In genomic region chr11:67356551-67356866, GRCh38 we compare ENCODE assay signal across 9 cellular contexts. TPM values are rescaled to one million over a fixed set of nuclear protein-coding genes. Genes with fewer than 3 reads are reported as not detected.
A peak's percentile ranks its signal among the peaks of the same experiment; 100 is the strongest.
DNase-seq lines count a peak whose midpoint lies in the region; ATAC-seq, FAIRE-seq and TF ChIP-seq lines count a peak whose summit lies in the region.
"Had no signal": no experiment of that assay in that cellular context is flagged by ENCODE, and none has a peak within 500 bp of the region (broad histone marks: within the 10 kb centered on the region; RNA-seq: fewer than 3 reads in every experiment).

No MANE protein-coding gene starts in this region.

- H3K9ac ChIP-seq in HepG2 (ENCODE audit: insufficient read depth, low read depth, low read length) = peak overlapping the region; percentile 63

- H3K27me3 ChIP-seq in HepG2 (ENCODE audit: control insufficient read depth in 1 of 2, insufficient read depth in 2 of 2, low read length in 2 of 2) = no peaks in the 10 kb centered on the region

- in situ Hi-C loops in HepG2 (cut with HindIII; ENCODE audit: extremely low pct_ligation_motif_present, low pct_unique_long_range_greater_than_20kb) (no loop called here), KBM-7 (cut with MboI; ENCODE audit: low pct_unique_long_range_greater_than_20kb, low sequenced_read_pairs) (no loop called here)

- DNase-seq in T-helper 1 cell (no peak), HepG2 (ENCODE audit: low spot score) (no peak), substantia nigra (lab: John Stamatoyannopoulos, UW) (no peak), KBM-7 (no peak)
- no peak for DNase-seq in activated CD8-positive, alpha-beta T cell treated with anti-CD3 and anti-CD28 coated beads for 36 hours

- no peaks in the 10 kb centered on the region for H3K36me3 ChIP-seq in HepG2 (replicated peaks in 1 of 2; ENCODE audit: control insufficient read depth in 1 of 2, insufficient read depth in 2 of 2, low read length in 2 of 2)

- H3K9me3 Mint-ChIP-seq in T-helper 1 cell treated with Interleukin-12 subunit alpha and Interleukin-12 subunit beta and Interleukin-4 antibody, amounts not matched to agents 30 μg/mL and 1 μg/mL, for 36 hours = no peaks in the 10 kb centered on the region
- H3K9me3 Mint-ChIP-seq in activated CD8-positive, alpha-beta T cell treated with anti-CD3 and anti-CD28 coated beads for 36 hours = no peaks in the 10 kb centered on the region

- H3K4me1 Mint-ChIP-seq in T-helper 1 cell treated with Interleukin-12 subunit alpha and Interleukin-12 subunit beta and Interleukin-4 antibody, amounts not matched to agents 30 μg/mL and 1 μg/mL, for 36 hours (ENCODE audit: low read depth) = peaks cover 25% of the 10 kb centered on the region
- H3K4me1 Mint-ChIP-seq in activated CD8-positive, alpha-beta T cell treated with anti-CD3 and anti-CD28 coated beads for 36 hours (ENCODE audit: low read depth) = peaks cover 29% of the 10 kb centered on the region

- BruUV-seq in HepG2 (replicated peaks; lab: Mats Ljungman, UMichigan) = no TSS peak

- FAIRE-seq in HepG2 (lab: Jason Lieb, UNC) = no peak

- no peak overlapping the region for H3K4me3 Mint-ChIP-seq in T-helper 1 cell treated with Interleukin-12 subunit alpha and Interleukin-12 subunit beta and Interleukin-4 antibody, amounts not matched to agents 30 μg/mL and 1 μg/mL, for 36 hours
- H3K4me3 Mint-ChIP-seq in activated CD8-positive, alpha-beta T cell treated with anti-CD3 and anti-CD28 coated beads for 36 hours = no peak overlapping the region

- no peaks in the 10 kb centered on the region for H4K20me1 ChIP-seq in HepG2 (ENCODE audit: insufficient read depth, low read length)

- peak overlapping the region; percentile 58 for H3K27ac Mint-ChIP-seq in T-helper 1 cell treated with Interleukin-12 subunit alpha and Interleukin-12 subunit beta and Interleukin-4 antibody, amounts not matched to agents 30 μg/mL and 1 μg/mL, for 36 hours
- H3K27ac Mint-ChIP-seq in activated CD8-positive, alpha-beta T cell treated with anti-CD3 and anti-CD28 coated beads for 36 hours = peak overlapping the region; percentile 56

- H3K4me1 ChIP-seq in HepG2 (ENCODE audit: insufficient read depth, low read length) = peaks cover 46% of the 10 kb centered on the region

- TF ChIP-seq RAD21 in HepG2 (CRISPR knock-in tag; IDR thresholded peaks at IDR 0.05) = no peak

- POLR2A ChIA-PET in activated CD8-positive, alpha-beta T cell treated with anti-CD3 and anti-CD28 coated beads for 36 hours (lab: Charles Lee) = interaction anchor here (0.9 to 3.1 kb wide), 5 partner anchors 11 to 108 kb away, joined by 3 to 16 read pairs (median 8); partner anchors contain the start of gene CLCF1
- POLR2A ChIA-PET in HepG2 (lab: Yijun Ruan, JAX) = interaction anchor here (1.8 to 9.7 kb wide), 2 partner anchors 22 to 35 kb away, joined by 5 to 365 read pairs; partner anchors contain the start of genes CLCF1 and RAD9A

- intact Hi-C loops in activated CD8-positive, alpha-beta T cell treated with anti-CD3 and anti-CD28 coated beads for 36 hours (cut with micrococcal nuclease) = loop anchor here (1.0 kb wide), 1 partner anchor 26 kb away; no protein-coding TSS in a partner anchor
- intact Hi-C loops in HepG2 (cut with micrococcal nuclease; ENCODE audit: unreplicated experiment) = loop anchor here (1.0 kb wide), 1 partner anchor 17 kb away; the partner anchor contains the start of gene CLCF1

- 0% methylated on average over 3 of the region's 4 CpGs for WGBS in HepG2 (ENCODE audit: low lambda C conversion rate)

- no peak for ATAC-seq in activated CD8-positive, alpha-beta T cell treated with anti-CD3 and anti-CD28 coated beads for 36 hours
- ATAC-seq in HepG2 (no peak), HG02571 (IDR thresholded peaks at IDR 0.05; ENCODE audit: unreplicated experiment) (no peak), GM21390 (IDR thresholded peaks at IDR 0.05; ENCODE audit: unreplicated experiment) (no peak)

- no peaks in the 10 kb centered on the region for H3K79me2 ChIP-seq in HepG2 (ENCODE audit: insufficient read depth, low read length)

- TF ChIP-seq POLR2A in HepG2 (IDR thresholded peaks at IDR 0.05; ENCODE audit: insufficient read depth in 1 of 2, low read depth in 2 of 2, low read length in 2 of 2) = no peak

- TF ChIP-seq EP300 in HepG2 (IDR thresholded peaks at IDR 0.05; ENCODE audit: low read depth in 2 of 2, low read length in 2 of 2) (no peak), HepG2 (CRISPR knock-in tag; IDR thresholded peaks at IDR 0.05; ENCODE audit: borderline replicate concordance) (no peak)

- H3K36me3 Mint-ChIP-seq in T-helper 1 cell treated with Interleukin-12 subunit alpha and Interleukin-12 subunit beta and Interleukin-4 antibody, amounts not matched to agents 30 μg/mL and 1 μg/mL, for 36 hours (ENCODE audit: low read depth) = peaks cover 3% of the 10 kb centered on the region
- H3K36me3 Mint-ChIP-seq in activated CD8-positive, alpha-beta T cell treated with anti-CD3 and anti-CD28 coated beads for 36 hours (ENCODE audit: low read depth) = peaks cover under 1% of the 10 kb centered on the region

- H3K4me3 ChIP-seq in HepG2 (replicated peaks in 1 of 3; ENCODE audit: insufficient read depth in 1 of 3, low read depth in 2 of 3, low read length in 3 of 3) = peak overlapping the region in 2 of 3 experiments; percentile 10 to 90; a peak in 1 of 6 replicates

- H3K27me3 Mint-ChIP-seq in T-helper 1 cell treated with Interleukin-12 subunit alpha and Interleukin-12 subunit beta and Interleukin-4 antibody, amounts not matched to agents 30 μg/mL and 1 μg/mL, for 36 hours (ENCODE audit: low read depth) = peaks cover 19% of the 10 kb centered on the region
- peaks cover 3% of the 10 kb centered on the region for H3K27me3 Mint-ChIP-seq in activated CD8-positive, alpha-beta T cell treated with anti-CD3 and anti-CD28 coated beads for 36 hours

- CTCF ChIA-PET in activated CD8-positive, alpha-beta T cell treated with anti-CD3 and anti-CD28 coated beads for 36 hours (lab: Charles Lee) = interaction anchor here (0.7 to 12.1 kb wide), 16 partner anchors 8 to 149 kb away, joined by 3 to 883 read pairs (median 4); partner anchors contain the start of genes CLCF1, PITPNM1, PPP1CA and RAD9A
- CTCF ChIA-PET in HepG2 (lab: Yijun Ruan, JAX; ENCODE audit: low intra/inter-chr PET ratio, low total read pairs) = interaction anchor here (0.6 to 4.1 kb wide), 3 partner anchors 12 to 26 kb away, joined by 3 to 45 read pairs (median 9); partner anchors contain the start of gene CLCF1

- peak overlapping the region; percentile 96 for H3K4me2 ChIP-seq in HepG2 (ENCODE audit: low read depth, low read length)

- no peaks in the 10 kb centered on the region for H3K9me3 ChIP-seq in HepG2 (ENCODE audit: low read length)

- H2AFZ ChIP-seq in HepG2 (ENCODE audit: low read length) = no peak overlapping the region

- TF ChIP-seq CTCF in activated CD8-positive, alpha-beta T cell treated with anti-CD3 and anti-CD28 coated beads for 36 hours (IDR thresholded peaks at IDR 0.05) = no peak
- TF ChIP-seq CTCF in HepG2 (CRISPR knock-in tag; IDR thresholded peaks at IDR 0.05) = no peak

- H3K27ac ChIP-seq in HepG2 (ENCODE audit: extremely low read length, insufficient read depth, low read length) = no peak overlapping the region
- H3K27ac ChIP-seq in substantia nigra (ENCODE audit: low read depth, low read length, poor library complexity, severe bottlenecking) = peak overlapping the region; percentile 26

RNA-seq across cellular contexts. Expression of gene POLD4, which starts 3.2 kb away (rescaled TPM):
- 10 to 100 TPM; 34.1 to 36.1 TPM for total RNA-seq in activated CD8-positive, alpha-beta T cell treated with anti-CD3 and anti-CD28 coated beads for 36 hours
- total RNA-seq in HepG2 (2016; rRNA removed; fragmentation: Illumina TruSeq; extraction: Trizol) = 10.5 and 10.9 TPM in 2 replicates
- 5.2 and 7.4 TPM in 2 replicates for total RNA-seq in HepG2 (2016; cell fraction: cytosol; rRNA removed; fragmentation: Illumina TruSeq; extraction: Trizol; ENCODE audit: low read depth)
- total RNA-seq in HepG2 (2016; cell fraction: insoluble cytoplasmic fraction; rRNA removed; fragmentation: Illumina TruSeq; extraction: Trizol) = 9.4 and 11.7 TPM in 2 replicates
- total RNA-seq in HepG2 (2016; cell fraction: membrane; rRNA removed; fragmentation: Illumina TruSeq; extraction: Trizol) = 9.2 and 9.7 TPM in 2 replicates
- total RNA-seq in HepG2 (2016; cell fraction: nucleus; rRNA removed; fragmentation: Illumina TruSeq; extraction: Trizol) = 4.2 and 8.2 TPM in 2 replicates
- polyA plus RNA-seq in HepG2 (2011; rRNA removed) = 27.4 and 35.1 TPM in 2 replicates
- polyA plus RNA-seq in HepG2 (2011; cell fraction: cytosol; rRNA removed) = 32.2 and 49.3 TPM in 2 replicates
- 59.7 and 63.0 TPM in 2 replicates for polyA plus RNA-seq in HepG2 (2011; cell fraction: nucleus; rRNA removed)
- polyA plus RNA-seq in HepG2 (2012) = 16.6 and 24.1 TPM in 2 replicates
- 5.8 and 8.7 TPM in 2 replicates for polyA plus RNA-seq in HepG2 (2016; cell fraction: cytosol; fragmentation: Illumina TruSeq; extraction: Trizol; ENCODE audit: low read depth)
- 10.2 and 12.5 TPM in 2 replicates for polyA plus RNA-seq in HepG2 (2016; cell fraction: insoluble cytoplasmic fraction; fragmentation: Illumina TruSeq; extraction: Trizol; ENCODE audit: low read depth)
- 7.5 and 7.8 TPM in 2 replicates for polyA plus RNA-seq in HepG2 (2016; cell fraction: membrane; fragmentation: Illumina TruSeq; extraction: Trizol; ENCODE audit: low read depth)
- polyA plus RNA-seq in HepG2 (2016; cell fraction: nucleus; fragmentation: Illumina TruSeq; extraction: Trizol; ENCODE audit: insufficient read depth, low read depth) = 12.5 and 16.3 TPM in 2 replicates
- polyA minus RNA-seq in HepG2 (2011; rRNA and poly(A)+ RNA removed; ENCODE audit: low replicate concordance) = 10.3 and 10.4 TPM in 2 replicates
- polyA minus RNA-seq in HepG2 (2011; cell fraction: cytosol; rRNA and poly(A)+ RNA removed) = 10.2 and 11.6 TPM in 2 replicates
- polyA minus RNA-seq in HepG2 (2011; cell fraction: nucleus; rRNA and poly(A)+ RNA removed) = 7.2 and 9.7 TPM in 2 replicates

RNA-seq across cellular contexts. Expression of gene CLCF1, which starts 16.9 kb away (rescaled TPM):
- total RNA-seq in activated CD8-positive, alpha-beta T cell treated with anti-CD3 and anti-CD28 coated beads for 36 hours = under 1 TPM; 0.79 to 0.81 TPM
- total RNA-seq in HepG2 (2016; rRNA removed; fragmentation: Illumina TruSeq; extraction: Trizol) = 0.48 and 0.49 TPM in 2 replicates
- 0.26 and 0.40 TPM in 2 replicates for total RNA-seq in HepG2 (2016; cell fraction: cytosol; rRNA removed; fragmentation: Illumina TruSeq; extraction: Trizol; ENCODE audit: low read depth)
- total RNA-seq in HepG2 (2016; cell fraction: insoluble cytoplasmic fraction; rRNA removed; fragmentation: Illumina TruSeq; extraction: Trizol) = 0.48 and 0.54 TPM in 2 replicates
- 0.83 and 1.2 TPM in 2 replicates for total RNA-seq in HepG2 (2016; cell fraction: membrane; rRNA removed; fragmentation: Illumina TruSeq; extraction: Trizol)
- 0.50 and 0.53 TPM in 2 replicates for total RNA-seq in HepG2 (2016; cell fraction: nucleus; rRNA removed; fragmentation: Illumina TruSeq; extraction: Trizol)
- polyA plus RNA-seq in HepG2 (2011; rRNA removed) = 0.78 and 0.80 TPM in 2 replicates
- 0.76 and 1.3 TPM in 2 replicates for polyA plus RNA-seq in HepG2 (2011; cell fraction: cytosol; rRNA removed)
- polyA plus RNA-seq in HepG2 (2011; cell fraction: nucleus; rRNA removed) = 2.5 and 3.0 TPM in 2 replicates
- 0.16 and 0.44 TPM in 2 replicates for polyA plus RNA-seq in HepG2 (2012)
- polyA plus RNA-seq in HepG2 (2016; cell fraction: cytosol; fragmentation: Illumina TruSeq; extraction: Trizol; ENCODE audit: low read depth) = 0.32 and 0.45 TPM in 2 replicates
- 0.64 and 0.76 TPM in 2 replicates for polyA plus RNA-seq in HepG2 (2016; cell fraction: insoluble cytoplasmic fraction; fragmentation: Illumina TruSeq; extraction: Trizol; ENCODE audit: low read depth)
- 0.64 and 0.71 TPM in 2 replicates for polyA plus RNA-seq in HepG2 (2016; cell fraction: membrane; fragmentation: Illumina TruSeq; extraction: Trizol; ENCODE audit: low read depth)
- 2.1 and 3.2 TPM in 2 replicates for polyA plus RNA-seq in HepG2 (2016; cell fraction: nucleus; fragmentation: Illumina TruSeq; extraction: Trizol; ENCODE audit: insufficient read depth, low read depth)
- 1.7 and 8.5 TPM in 2 replicates for polyA minus RNA-seq in HepG2 (2011; rRNA and poly(A)+ RNA removed; ENCODE audit: low replicate concordance)
- 0.79 TPM in 1 of 2 replicates, not detected in the other for polyA minus RNA-seq in HepG2 (2011; cell fraction: cytosol; rRNA and poly(A)+ RNA removed)
- polyA minus RNA-seq in HepG2 (2011; cell fraction: nucleus; rRNA and poly(A)+ RNA removed) = 0.25 and 0.26 TPM in 2 replicates

RNA-seq across cellular contexts. Expression of gene RAD9A, which starts 35.3 kb away (rescaled TPM):
- 10 to 100 TPM; 29.7 to 30.6 TPM for total RNA-seq in activated CD8-positive, alpha-beta T cell treated with anti-CD3 and anti-CD28 coated beads for 36 hours
- 6.1 and 10.1 TPM in 2 replicates for total RNA-seq in HepG2 (2016; rRNA removed; fragmentation: Illumina TruSeq; extraction: Trizol)
- 4.1 and 5.9 TPM in 2 replicates for total RNA-seq in HepG2 (2016; cell fraction: cytosol; rRNA removed; fragmentation: Illumina TruSeq; extraction: Trizol; ENCODE audit: low read depth)
- 5.8 and 13.4 TPM in 2 replicates for total RNA-seq in HepG2 (2016; cell fraction: insoluble cytoplasmic fraction; rRNA removed; fragmentation: Illumina TruSeq; extraction: Trizol)
- total RNA-seq in HepG2 (2016; cell fraction: membrane; rRNA removed; fragmentation: Illumina TruSeq; extraction: Trizol) = 4.4 and 5.5 TPM in 2 replicates
- 14.1 and 16.4 TPM in 2 replicates for total RNA-seq in HepG2 (2016; cell fraction: nucleus; rRNA removed; fragmentation: Illumina TruSeq; extraction: Trizol)
- 14.7 and 15.7 TPM in 2 replicates for polyA plus RNA-seq in HepG2 (2011; rRNA removed)
- 4.4 and 7.5 TPM in 2 replicates for polyA plus RNA-seq in HepG2 (2011; cell fraction: cytosol; rRNA removed)
- polyA plus RNA-seq in HepG2 (2011; cell fraction: nucleus; rRNA removed) = 60.6 and 87.4 TPM in 2 replicates
- 6.9 and 9.5 TPM in 2 replicates for polyA plus RNA-seq in HepG2 (2012)
- polyA plus RNA-seq in HepG2 (2016; cell fraction: cytosol; fragmentation: Illumina TruSeq; extraction: Trizol; ENCODE audit: low read depth) = 3.7 and 4.6 TPM in 2 replicates
- 6.4 and 7.5 TPM in 2 replicates for polyA plus RNA-seq in HepG2 (2016; cell fraction: insoluble cytoplasmic fraction; fragmentation: Illumina TruSeq; extraction: Trizol; ENCODE audit: low read depth)
- 4.8 and 5.8 TPM in 2 replicates for polyA plus RNA-seq in HepG2 (2016; cell fraction: membrane; fragmentation: Illumina TruSeq; extraction: Trizol; ENCODE audit: low read depth)
- 61.7 and 63.7 TPM in 2 replicates for polyA plus RNA-seq in HepG2 (2016; cell fraction: nucleus; fragmentation: Illumina TruSeq; extraction: Trizol; ENCODE audit: insufficient read depth, low read depth)
- polyA minus RNA-seq in HepG2 (2011; rRNA and poly(A)+ RNA removed; ENCODE audit: low replicate concordance) = 6.7 and 12.7 TPM in 2 replicates
- polyA minus RNA-seq in HepG2 (2011; cell fraction: cytosol; rRNA and poly(A)+ RNA removed) = 1.9 and 4.6 TPM in 2 replicates
- polyA minus RNA-seq in HepG2 (2011; cell fraction: nucleus; rRNA and poly(A)+ RNA removed) = 11.1 TPM in 2 replicates

RNA-seq across cellular contexts. Expression of gene PPP1CA, which starts 45.1 kb away (rescaled TPM):
- total RNA-seq in activated CD8-positive, alpha-beta T cell treated with anti-CD3 and anti-CD28 coated beads for 36 hours = 100 to 1,000 TPM; 249 to 258 TPM
- 170 and 188 TPM in 2 replicates for total RNA-seq in HepG2 (2016; rRNA removed; fragmentation: Illumina TruSeq; extraction: Trizol)
- 49.0 and 62.5 TPM in 2 replicates for total RNA-seq in HepG2 (2016; cell fraction: cytosol; rRNA removed; fragmentation: Illumina TruSeq; extraction: Trizol; ENCODE audit: low read depth)
- 171 and 181 TPM in 2 replicates for total RNA-seq in HepG2 (2016; cell fraction: insoluble cytoplasmic fraction; rRNA removed; fragmentation: Illumina TruSeq; extraction: Trizol)
- total RNA-seq in HepG2 (2016; cell fraction: membrane; rRNA removed; fragmentation: Illumina TruSeq; extraction: Trizol) = 78.0 and 95.5 TPM in 2 replicates
- total RNA-seq in HepG2 (2016; cell fraction: nucleus; rRNA removed; fragmentation: Illumina TruSeq; extraction: Trizol) = 66.5 and 72.2 TPM in 2 replicates
- polyA plus RNA-seq in HepG2 (2011; rRNA removed) = 149 and 173 TPM in 2 replicates
- 212 and 274 TPM in 2 replicates for polyA plus RNA-seq in HepG2 (2011; cell fraction: cytosol; rRNA removed)
- polyA plus RNA-seq in HepG2 (2011; cell fraction: nucleus; rRNA removed) = 137 and 147 TPM in 2 replicates
- polyA plus RNA-seq in HepG2 (2012) = 91.5 and 93.8 TPM in 2 replicates
- polyA plus RNA-seq in HepG2 (2016; cell fraction: cytosol; fragmentation: Illumina TruSeq; extraction: Trizol; ENCODE audit: low read depth) = 58.1 and 67.4 TPM in 2 replicates
- 192 and 207 TPM in 2 replicates for polyA plus RNA-seq in HepG2 (2016; cell fraction: insoluble cytoplasmic fraction; fragmentation: Illumina TruSeq; extraction: Trizol; ENCODE audit: low read depth)
- polyA plus RNA-seq in HepG2 (2016; cell fraction: membrane; fragmentation: Illumina TruSeq; extraction: Trizol; ENCODE audit: low read depth) = 72.5 and 83.6 TPM in 2 replicates
- 110 and 123 TPM in 2 replicates for polyA plus RNA-seq in HepG2 (2016; cell fraction: nucleus; fragmentation: Illumina TruSeq; extraction: Trizol; ENCODE audit: insufficient read depth, low read depth)
- polyA minus RNA-seq in HepG2 (2011; rRNA and poly(A)+ RNA removed; ENCODE audit: low replicate concordance) = 209 and 295 TPM in 2 replicates
- 83.6 and 84.9 TPM in 2 replicates for polyA minus RNA-seq in HepG2 (2011; cell fraction: cytosol; rRNA and poly(A)+ RNA removed)
- polyA minus RNA-seq in HepG2 (2011; cell fraction: nucleus; rRNA and poly(A)+ RNA removed) = 31.7 and 34.7 TPM in 2 replicates

RNA-seq across cellular contexts. Expression of gene TBC1D10C, which starts 47.4 kb away (rescaled TPM):
- 100 to 1,000 TPM; 138 to 144 TPM for total RNA-seq in activated CD8-positive, alpha-beta T cell treated with anti-CD3 and anti-CD28 coated beads for 36 hours
- 0.81 and 1.0 TPM in 2 replicates for total RNA-seq in HepG2 (2016; rRNA removed; fragmentation: Illumina TruSeq; extraction: Trizol)
- 0.44 and 0.81 TPM in 2 replicates for total RNA-seq in HepG2 (2016; cell fraction: cytosol; rRNA removed; fragmentation: Illumina TruSeq; extraction: Trizol; ENCODE audit: low read depth)
- 0.92 and 1.1 TPM in 2 replicates for total RNA-seq in HepG2 (2016; cell fraction: insoluble cytoplasmic fraction; rRNA removed; fragmentation: Illumina TruSeq; extraction: Trizol)
- total RNA-seq in HepG2 (2016; cell fraction: membrane; rRNA removed; fragmentation: Illumina TruSeq; extraction: Trizol) = 0.45 and 0.59 TPM in 2 replicates
- 0.50 and 0.84 TPM in 2 replicates for total RNA-seq in HepG2 (2016; cell fraction: nucleus; rRNA removed; fragmentation: Illumina TruSeq; extraction: Trizol)
- 1.8 and 2.8 TPM in 2 replicates for polyA plus RNA-seq in HepG2 (2011; rRNA removed)
- 1.3 and 2.7 TPM in 2 replicates for polyA plus RNA-seq in HepG2 (2011; cell fraction: cytosol; rRNA removed)
- 26.5 and 39.6 TPM in 2 replicates for polyA plus RNA-seq in HepG2 (2011; cell fraction: nucleus; rRNA removed)
- 0.97 and 2.1 TPM in 2 replicates for polyA plus RNA-seq in HepG2 (2012)
- polyA plus RNA-seq in HepG2 (2016; cell fraction: cytosol; fragmentation: Illumina TruSeq; extraction: Trizol; ENCODE audit: low read depth) = 0.19 and 0.28 TPM in 2 replicates
- 0.60 and 1.1 TPM in 2 replicates for polyA plus RNA-seq in HepG2 (2016; cell fraction: insoluble cytoplasmic fraction; fragmentation: Illumina TruSeq; extraction: Trizol; ENCODE audit: low read depth)
- 0.57 and 0.73 TPM in 2 replicates for polyA plus RNA-seq in HepG2 (2016; cell fraction: membrane; fragmentation: Illumina TruSeq; extraction: Trizol; ENCODE audit: low read depth)
- polyA plus RNA-seq in HepG2 (2016; cell fraction: nucleus; fragmentation: Illumina TruSeq; extraction: Trizol; ENCODE audit: insufficient read depth, low read depth) = 2.9 and 3.4 TPM in 2 replicates
- 2.2 TPM in 1 of 2 replicates, not detected in the other for polyA minus RNA-seq in HepG2 (2011; rRNA and poly(A)+ RNA removed; ENCODE audit: low replicate concordance)
- polyA minus RNA-seq in HepG2 (2011; cell fraction: cytosol; rRNA and poly(A)+ RNA removed) = 0.59 and 0.88 TPM in 2 replicates
- polyA minus RNA-seq in HepG2 (2011; cell fraction: nucleus; rRNA and poly(A)+ RNA removed) = 2.3 and 3.4 TPM in 2 replicates
- total RNA-seq: A172 had no signal
